ENCODE assay signal across 28 cellular contexts in genomic region chr5:152332696-152333095, GRCh38.
DNase-seq lines count a peak whose midpoint lies in the region; TF ChIP-seq lines count a peak whose summit lies in the region.
"Had no signal": no experiment of that assay in that cellular context is flagged by ENCODE, and none has a peak within 500 bp of the region (broad histone marks: within the 10 kb centered on the region; RNA-seq: fewer than 3 reads in every experiment).

No MANE protein-coding gene starts in this region.

- H3K27ac Mint-ChIP-seq in endodermal cell: no peak overlapping the region
- H3K27ac Mint-ChIP-seq: immature natural killer cell; mesothelial cell of epicardium; naive thymus-derived CD4-positive, alpha-beta T cell had no signal

- H3K27ac ChIP-seq in endodermal cell (ENCODE audit: low read depth, low read length): peak overlapping the region; percentile 1
- H3K27ac ChIP-seq: breast epithelium, foreskin keratinocyte, hepatocyte, left lung, upper lobe of left lung had no signal

- H3K27me3 ChIP-seq in endodermal cell (ENCODE audit: control insufficient read depth, insufficient read depth, low read length, poor library complexity, severe bottlenecking): peaks cover 41% of the 10 kb centered on the region
- H3K27me3 ChIP-seq: breast epithelium, foreskin keratinocyte, hepatocyte, left lung, upper lobe of left lung had no signal

- no peaks in the 10 kb centered on the region for H3K9me3 Mint-ChIP-seq in endodermal cell
- H3K9me3 Mint-ChIP-seq: mesothelial cell of epicardium had no signal

- H3K36me3 ChIP-seq in endodermal cell (ENCODE audit: control insufficient read depth, insufficient read depth, low read length): no peaks in the 10 kb centered on the region
- H3K36me3 ChIP-seq: breast epithelium, left lung, upper lobe of left lung had no signal

- peaks cover 70% of the 10 kb centered on the region for H3K27me3 Mint-ChIP-seq in endodermal cell (ENCODE audit: insufficient read depth)

- H3K36me3 Mint-ChIP-seq in endodermal cell (ENCODE audit: low read depth): no peaks in the 10 kb centered on the region
- H3K36me3 Mint-ChIP-seq: immature natural killer cell; mesothelial cell of epicardium; naive thymus-derived CD4-positive, alpha-beta T cell had no signal

- no peaks in the 10 kb centered on the region for H3K9me3 ChIP-seq in endodermal cell (ENCODE audit: control insufficient read depth, low read length)
- H3K9me3 ChIP-seq: breast epithelium, left lung, upper lobe of left lung had no signal

- no peak overlapping the region for H3K4me3 ChIP-seq in endodermal cell (ENCODE audit: low read length)
- H3K4me3 ChIP-seq: breast epithelium, hepatocyte, left lung, smooth muscle cell, upper lobe of left lung had no signal

- peak; percentile 8 for DNase-seq in NCI-H1694 treated with DMSO at 0.1 percent for 48 hours (lab: John Stamatoyannopoulos, UW)
- no peak for DNase-seq in NCI-H1694 (lab: John Stamatoyannopoulos, UW)
- peak; percentile 81 for DNase-seq in NCI-H1436 treated with DMSO at 0.1 percent for 48 hours (lab: John Stamatoyannopoulos, UW)
- DNase-seq in NCI-H345 (lab: John Stamatoyannopoulos, UW): peak; percentile 72
- no peak for DNase-seq in endodermal cell
- no peak for DNase-seq in GM19240 (ENCODE audit: insufficient read length, low spot score)
- no peak for DNase-seq in AG08396 (ENCODE audit: low spot score)
- no peak for DNase-seq in foreskin melanocyte
- DNase-seq: activated CD8-positive, alpha-beta memory T cell treated with anti-CD3 and anti-CD28 coated beads, Interleukin-2, amount 50 U/mL, for 4 hours; activated naive CD4-positive, alpha-beta T cell treated with anti-CD3 and anti-CD28 coated beads, Interleukin-2, amount 50 U/mL, for 16 hours; AML-193; amygdala; effector CD8-positive, alpha-beta T cell; erythroblast; foreskin keratinocyte; HCEC 1CT; immature natural killer cell; left lung; naive thymus-derived CD4-positive, alpha-beta T cell; NCI-H446 treated with DMSO at 0.1 percent for 48 hours; nucleus accumbens; RPMI8226; stimulated activated CD4-positive, alpha-beta T cell treated with anti-CD3 and anti-CD28 coated beads, Interleukin-2, amount 100 ng/mL, for 24 hours; upper lobe of left lung had no signal

- peaks cover 10% of the 10 kb centered on the region for H3K4me1 Mint-ChIP-seq in endodermal cell
- H3K4me1 Mint-ChIP-seq: immature natural killer cell; naive thymus-derived CD4-positive, alpha-beta T cell had no signal

- 91 to 100% methylated on average over 2 of the region's 2 CpGs for WGBS in endodermal cell (ENCODE audit: insufficient coverage in 1 of 2, insufficient read length in 1 of 2), 2 experiments

- H3K4me3 Mint-ChIP-seq in endodermal cell: no peak overlapping the region
- H3K4me3 Mint-ChIP-seq: immature natural killer cell; mesothelial cell of epicardium; naive thymus-derived CD4-positive, alpha-beta T cell had no signal

- H3K9ac ChIP-seq in endodermal cell (ENCODE audit: extremely low read depth, low read length, poor library complexity, severe bottlenecking): no peak overlapping the region

- TF ChIP-seq CTCF in endodermal cell (conservative IDR thresholded peaks at IDR 0.05): no peak

- peaks cover 13% of the 10 kb centered on the region for H3K4me1 ChIP-seq in endodermal cell (ENCODE audit: control insufficient read depth, insufficient read depth, low read length)
- H3K4me1 ChIP-seq: breast epithelium, foreskin keratinocyte, left lung, upper lobe of left lung had no signal

Comparison
In these comparisons a context has a peak if more than half of its experiments do, and no peak if none do; other contexts are left out.
1. DNase-seq: peak in NCI-H1694 treated with DMSO at 0.1 percent for 48 hours (single experiment), NCI-H1436 treated with DMSO at 0.1 percent for 48 hours (single experiment) and NCI-H345 (single experiment); none in NCI-H1694 (single experiment), endodermal cell (single experiment), GM19240 (single experiment), AG08396 (single experiment) and foreskin melanocyte (single experiment).